ENCODE assay signal across 21 cellular contexts in genomic region chr2:19114754-19115231, GRCh38.
DNase-seq lines count a peak whose midpoint lies in the region; ATAC-seq and TF ChIP-seq lines count a peak whose summit lies in the region.
"Had no signal": no experiment of that assay in that cellular context is flagged by ENCODE, and none has a peak within 500 bp of the region (broad histone marks: within the 10 kb centered on the region; RNA-seq: fewer than 3 reads in every experiment).

No MANE protein-coding gene starts in this region.

- DNase-seq in EH (ENCODE audit: low read depth) (peak; percentile 72), PC-3 (no peak), epithelial cell of esophagus (ENCODE audit: low read depth) (peak; percentile 49), medulla oblongata (ENCODE audit: extremely low spot score) (peak; percentile 20), NCI-H524 treated with DMSO at 0.1 percent for 48 hours (lab: John Stamatoyannopoulos, UW) (no peak), DMS53 treated with DMSO at 0.1 percent for 48 hours (lab: John Stamatoyannopoulos, UW; ENCODE audit: unreplicated experiment) (no peak), UCSD-AML1 (lab: John Stamatoyannopoulos, UW; ENCODE audit: unreplicated experiment) (no peak), D341Med (ENCODE audit: low spot score) (no peak)
- DNase-seq: activated CD4-positive, alpha-beta T cell treated with anti-CD3 and anti-CD28 coated beads, Interleukin-2, amount 50 U/mL, for 1 hour; activated CD8-positive, alpha-beta memory T cell treated with anti-CD3 and anti-CD28 coated beads, Interleukin-2, amount 50 U/mL, for 48 hours; activated effector memory CD4-positive, alpha-beta T cell treated with anti-CD3 and anti-CD28 coated beads, Interleukin-2, amount 50 U/mL, for 16 hours; CD4-positive, CD25-positive, alpha-beta regulatory T cell; colonic mucosa; DMS153; Kasumi-1; NCI-H1417; NCI-H526 treated with DMSO at 0.1 percent for 48 hours; nephron progenitor cell; SIG-M5; spleen had no signal

- POLR2A ChIA-PET in PC-3 (lab: Charles Lee; ENCODE audit: unreplicated experiment): no interaction called here

- no peaks in the 10 kb centered on the region for H3K9me2 ChIP-seq in PC-3 (replicated peaks; ENCODE audit: low read length)

- no peak for ATAC-seq in PC-3

- no peak overlapping the region for H2AFZ ChIP-seq in PC-3 (ENCODE audit: low read length)

- CTCF ChIA-PET in PC-3 (lab: Charles Lee): no interaction called here

- no peaks in the 10 kb centered on the region; the same call in 1 of the 2 replicates for H3K4me1 ChIP-seq in PC-3 (ENCODE audit: insufficient read depth, low read length)
- H3K4me1 ChIP-seq: colonic mucosa, spleen, vagina had no signal

- no peaks in the 10 kb centered on the region for H4K20me1 ChIP-seq in PC-3 (ENCODE audit: low read length)

- no peaks in the 10 kb centered on the region for H3K9me3 ChIP-seq in PC-3 (ENCODE audit: low read length)
- H3K9me3 ChIP-seq: colonic mucosa, vagina had no signal

- no peaks in the 10 kb centered on the region for H3K27me3 ChIP-seq in PC-3 (ENCODE audit: low read length)
- H3K27me3 ChIP-seq: colonic mucosa, spleen, vagina had no signal

- intact Hi-C loops in PC-3 (cut with micrococcal nuclease): no loop called here

- no peak overlapping the region for H3K4me2 ChIP-seq in PC-3 (ENCODE audit: low read length)

- H3F3A ChIP-seq in PC-3 (ENCODE audit: low read length, unreplicated experiment): no peaks in the 10 kb centered on the region

- H3K79me2 ChIP-seq in PC-3 (ENCODE audit: low read length): no peaks in the 10 kb centered on the region

- no peak for TF ChIP-seq CTCF in PC-3 (conservative IDR thresholded peaks at IDR 0.05; ENCODE audit: low read depth, low read length)
- TF ChIP-seq CTCF in epithelial cell of esophagus (IDR thresholded peaks at IDR 0.05; ENCODE audit: insufficient read depth, low read depth, low read length, missing control alignments): no peak

- H3K9ac ChIP-seq in PC-3 (ENCODE audit: low read length): no peak overlapping the region

- H3K27ac ChIP-seq in PC-3 (ENCODE audit: low read length): peak overlapping the region; percentile 40
- H3K27ac ChIP-seq: colonic mucosa, spleen, vagina had no signal

- no TSS peak for BruUV-seq in PC-3 (replicated peaks; lab: Mats Ljungman, UMichigan)

- no peaks in the 10 kb centered on the region for H3K36me3 ChIP-seq in PC-3 (ENCODE audit: low read depth, low read length)
- H3K36me3 ChIP-seq: colonic mucosa, spleen, vagina had no signal

- H3K4me3 ChIP-seq in PC-3 (ENCODE audit: low read length) (no peak overlapping the region), epithelial cell of esophagus (ENCODE audit: low read length) (no peak overlapping the region)
- H3K4me3 ChIP-seq: colonic mucosa, spleen, vagina had no signal

Comparison
In these comparisons a context has a peak if more than half of its experiments do, and no peak if none do; other contexts are left out.
1. DNase-seq: peak in EH (single experiment), epithelial cell of esophagus (single experiment) and medulla oblongata (single experiment); none in PC-3 (single experiment), NCI-H524 treated with DMSO at 0.1 percent for 48 hours (single experiment), DMS53 treated with DMSO at 0.1 percent for 48 hours (single experiment), UCSD-AML1 (single experiment) and D341Med (single experiment).